ENCODE assay signal across 20 cellular contexts in the genomic region with DNA sequence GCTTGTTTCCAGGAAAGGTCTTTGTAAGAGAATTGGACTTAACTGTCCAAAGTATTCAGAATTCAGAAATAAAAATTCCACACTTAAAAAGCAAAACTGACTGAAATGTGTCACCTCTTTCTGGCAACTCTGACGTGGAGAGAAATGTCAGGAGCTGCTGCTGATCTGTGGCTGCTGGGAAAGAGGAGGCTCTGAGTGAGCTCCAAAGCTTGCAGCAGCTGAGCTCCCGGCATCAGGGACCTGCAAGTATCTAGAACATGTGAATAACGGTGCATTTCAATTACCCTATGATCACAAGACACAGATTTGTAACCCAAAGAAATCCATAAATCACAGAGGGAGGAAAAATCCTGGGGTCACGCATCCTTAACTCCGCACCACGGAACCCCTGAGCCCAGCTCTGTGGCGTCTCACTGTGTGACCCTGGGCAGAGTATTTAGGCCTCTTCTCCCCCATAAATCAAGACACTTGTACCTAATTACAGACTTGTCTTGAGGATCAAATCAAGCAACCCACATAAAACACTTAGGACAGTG.
DNase-seq lines count a peak whose midpoint lies in the region; ATAC-seq and TF ChIP-seq lines count a peak whose summit lies in the region.
"Had no signal": no experiment of that assay in that cellular context is flagged by ENCODE, and none has a peak within 500 bp of the region (broad histone marks: within the 10 kb centered on the region; RNA-seq: fewer than 3 reads in every experiment).

No MANE protein-coding gene starts in this region.

- H3F3A ChIP-seq in neural progenitor cell (ENCODE audit: low read depth) = no peaks in the 10 kb centered on the region

- H3K27me3 Mint-ChIP-seq in neural progenitor cell (ENCODE audit: insufficient read depth, low read depth) = peaks cover 7% of the 10 kb centered on the region
- H3K27me3 Mint-ChIP-seq: CD4-positive, alpha-beta memory T cell; CD4-positive, CD25-positive, alpha-beta regulatory T cell; CD8-positive, alpha-beta memory T cell had no signal

- TF ChIP-seq CTCF in right atrium auricular region (IDR thresholded peaks at IDR 0.05) (no peak), heart right ventricle (IDR thresholded peaks at IDR 0.05) (no peak), neural progenitor cell (IDR thresholded peaks at IDR 0.05) (no peak), A673 (conservative IDR thresholded peaks at IDR 0.05; ENCODE audit: low read depth, low read length) (no peak), dorsolateral prefrontal cortex (IDR thresholded peaks at IDR 0.05 in 54 of 56, conservative IDR thresholded peaks at IDR 0.05 in 2 of 56; ENCODE audit: low read depth in 1 of 56, partially characterized antibody in 56 of 56) (no peak)

- no peaks in the 10 kb centered on the region for H3K79me2 ChIP-seq in neural progenitor cell (ENCODE audit: low read depth)

- H3K4me3 ChIP-seq in right atrium auricular region (no peak overlapping the region), heart right ventricle (no peak overlapping the region), neural progenitor cell (no peak overlapping the region), A673 (ENCODE audit: low read depth, low read length, poor library complexity, severe bottlenecking) (no peak overlapping the region), dorsolateral prefrontal cortex (no peak overlapping the region)
- H3K4me3 ChIP-seq: A549, BLaER1 had no signal

- H3K36me3 ChIP-seq in right atrium auricular region (no peaks in the 10 kb centered on the region), heart right ventricle (no peaks in the 10 kb centered on the region), neural progenitor cell (no peaks in the 10 kb centered on the region), A673 (ENCODE audit: insufficient read depth, low read length, poor library complexity, severe bottlenecking) (no peaks in the 10 kb centered on the region)
- H3K36me3 ChIP-seq: BE2C, BLaER1 had no signal

- peak overlapping the region; percentile 47 for H3K27ac Mint-ChIP-seq in neural progenitor cell
- H3K27ac Mint-ChIP-seq: CD14-positive monocyte; CD4-positive, alpha-beta memory T cell; CD4-positive, CD25-positive, alpha-beta regulatory T cell; CD8-positive, alpha-beta memory T cell had no signal

- no peaks in the 10 kb centered on the region for H4K20me1 ChIP-seq in neural progenitor cell (ENCODE audit: low read depth)
- H4K20me1 ChIP-seq: BLaER1 had no signal

- H3K4me1 ChIP-seq in right atrium auricular region (no peaks in the 10 kb centered on the region), heart right ventricle (no peaks in the 10 kb centered on the region), neural progenitor cell (no peaks in the 10 kb centered on the region), A673 (ENCODE audit: insufficient read depth, low read length, poor library complexity, severe bottlenecking) (no peaks in the 10 kb centered on the region)
- H3K4me1 ChIP-seq: A549, BE2C, BLaER1 had no signal

- ATAC-seq in heart right ventricle = no peak
- ATAC-seq: A549 had no signal

- no peak overlapping the region for H3K4me2 ChIP-seq in neural progenitor cell
- H3K4me2 ChIP-seq: A549, BLaER1 had no signal

- H2AFZ ChIP-seq in neural progenitor cell (replicated peaks) = no peak overlapping the region

- WGBS in heart right ventricle, 2 donors = 74 to 76% methylated on average over 7 of the region's 7 CpGs

- intact Hi-C loops in heart right ventricle (cut with DNase I) (no loop called here), A673 (cut with micrococcal nuclease; ENCODE audit: unreplicated experiment) (no loop called here), dorsolateral prefrontal cortex (cut with DNase I) (no loop called here)

- H3K27me3 ChIP-seq in right atrium auricular region = no peaks in the 10 kb centered on the region
- peaks cover 0 to 8% (median 4%) of the 10 kb centered on the region in 7 donors for H3K27me3 ChIP-seq in heart right ventricle
- no peaks in the 10 kb centered on the region for H3K27me3 ChIP-seq in neural progenitor cell
- H3K27me3 ChIP-seq in A673 (replicated peaks; ENCODE audit: insufficient read depth, low read depth, low read length, poor library complexity) = no peaks in the 10 kb centered on the region
- peaks cover 0 to 10% (median 0%) of the 10 kb centered on the region in 45 donors for H3K27me3 ChIP-seq in dorsolateral prefrontal cortex
- H3K27me3 ChIP-seq: BE2C, BLaER1 had no signal

- POLR2A ChIA-PET in A673 (lab: Charles Lee; ENCODE audit: low non-redundant PET) = no interaction called here

- no peak overlapping the region for H3K4me3 Mint-ChIP-seq in neural progenitor cell
- H3K4me3 Mint-ChIP-seq: CD14-positive monocyte; CD4-positive, alpha-beta memory T cell; CD4-positive, CD25-positive, alpha-beta regulatory T cell; CD8-positive, alpha-beta memory T cell had no signal

- no peak overlapping the region for H3K27ac ChIP-seq in right atrium auricular region
- H3K27ac ChIP-seq in heart right ventricle = no peak overlapping the region
- no peak overlapping the region for H3K27ac ChIP-seq in neural progenitor cell
- no peak overlapping the region for H3K27ac ChIP-seq in A673 (ENCODE audit: low read depth, low read length, poor library complexity, severe bottlenecking)
- H3K27ac ChIP-seq in dorsolateral prefrontal cortex = no peak overlapping the region
- H3K27ac ChIP-seq: 22Rv1, A549, BLaER1 had no signal

- no peaks in the 10 kb centered on the region for H3K36me3 Mint-ChIP-seq in neural progenitor cell
- H3K36me3 Mint-ChIP-seq: CD14-positive monocyte; CD4-positive, alpha-beta memory T cell; CD4-positive, CD25-positive, alpha-beta regulatory T cell; CD8-positive, alpha-beta memory T cell had no signal

- no TSS peak for BruUV-seq in A673 (replicated peaks; lab: Mats Ljungman, UMichigan)

- H3K9me3 ChIP-seq in right atrium auricular region (peaks cover 0 to 8% of the 10 kb centered on the region in 2 donors), heart right ventricle (peaks cover 0 to 15% (median 0%) of the 10 kb centered on the region in 11 donors), neural progenitor cell (ENCODE audit: low read depth) (no peaks in the 10 kb centered on the region), A673 (ENCODE audit: low read depth, low read length, poor library complexity, severe bottlenecking) (peaks cover 29% of the 10 kb centered on the region)
- H3K9me3 ChIP-seq: A549, BE2C had no signal

- DNase-seq in right atrium auricular region (ENCODE audit: low spot score) = peak; percentile 23
- DNase-seq in heart right ventricle = no peak
- peak; percentile 66 for DNase-seq in left kidney (ENCODE audit: low read depth, low spot score)
- no peak for DNase-seq in neural progenitor cell (ENCODE audit: low spot score)
- no peak for DNase-seq in NCI-H2227 (lab: John Stamatoyannopoulos, UW; ENCODE audit: unreplicated experiment)
- DNase-seq in A673 (ENCODE audit: low spot score) = no peak
- no peak for DNase-seq in dorsolateral prefrontal cortex
- DNase-seq: ACHN; BE2C; C1 segment of cervical spinal cord; CD4-positive, alpha-beta memory T cell; CD4-positive, CD25-positive, alpha-beta regulatory T cell; CD8-positive, alpha-beta memory T cell; COR-L47; DMS 273 treated with DMSO at 0.1 percent for 48 hours; GF-D8 had no signal

- no peak overlapping the region for H3K9ac ChIP-seq in neural progenitor cell
- H3K9ac ChIP-seq: BLaER1 had no signal

- peaks cover 6% of the 10 kb centered on the region for H3K9me3 Mint-ChIP-seq in neural progenitor cell

- CTCF ChIA-PET in A673 (lab: Charles Lee) = no interaction called here

- H3K4me1 Mint-ChIP-seq in neural progenitor cell = peaks cover 23% of the 10 kb centered on the region
- H3K4me1 Mint-ChIP-seq: CD14-positive monocyte; CD4-positive, alpha-beta memory T cell; CD4-positive, CD25-positive, alpha-beta regulatory T cell; CD8-positive, alpha-beta memory T cell had no signal

Comparison
In these comparisons a context has a peak if more than half of its experiments do, and no peak if none do; other contexts are left out.
1. DNase-seq: peak in right atrium auricular region (single experiment) and left kidney (single experiment); none in heart right ventricle (0 of 2), neural progenitor cell (single experiment), NCI-H2227 (single experiment), A673 (single experiment) and dorsolateral prefrontal cortex (0 of 10).